Comparison of ENCODE assay signal across 16 cellular contexts in the genomic region with DNA sequence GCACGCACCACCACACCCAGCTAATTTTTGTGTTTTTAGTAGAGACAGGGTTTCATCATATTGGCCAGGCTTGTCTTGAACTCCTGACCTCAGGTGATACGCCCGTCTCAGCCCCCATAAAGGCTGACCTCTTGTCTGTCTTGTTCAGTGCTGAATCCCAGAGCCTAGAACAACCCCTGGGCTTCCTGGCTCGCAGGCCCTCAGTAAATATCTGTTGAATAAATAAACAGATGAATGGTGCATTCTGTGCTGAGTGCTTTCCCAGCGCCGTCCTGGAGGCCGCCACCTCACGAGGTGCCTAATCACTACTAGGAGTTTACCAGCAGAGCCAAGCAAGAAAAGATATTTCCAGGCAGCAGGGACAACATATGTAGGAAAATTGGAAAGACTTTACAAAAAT.
"Had no signal": no experiment of that assay in that cellular context is flagged by ENCODE, and none has a peak within 500 bp of the region (broad histone marks: within the 10 kb centered on the region; RNA-seq: fewer than 3 reads in every experiment).

No MANE protein-coding gene starts in this region.

- H3K27ac ChIP-seq: body of pancreas, colonic mucosa, left ventricle myocardium inferior, right atrium auricular region had no signal

- DNase-seq: activated CD4-positive, alpha-beta T cell treated with anti-CD3 and anti-CD28 coated beads for 4 hours; activated CD8-positive, alpha-beta T cell treated with anti-CD3 and anti-CD28 coated beads for 36 hours; activated effector memory CD4-positive, alpha-beta T cell treated with Interleukin-2 at 50 U/mL for 16 hours; activated T-cell treated with anti-CD3 and anti-CD28 coated beads, Interleukin-2, amount 50 U/mL, for 4 hours; amygdala; body of pancreas; caudate nucleus; colonic mucosa; hippocampal formation; kidney; left ventricle myocardium inferior; occipital lobe; small intestine; T-helper 17 cell had no signal

- H3K4me3 ChIP-seq: body of pancreas, colonic mucosa, left ventricle myocardium inferior, right atrium auricular region had no signal

- H3K9me3 ChIP-seq: colonic mucosa, left ventricle myocardium inferior, right atrium auricular region had no signal

- H3K36me3 ChIP-seq: colonic mucosa, left ventricle myocardium inferior, right atrium auricular region had no signal

- ATAC-seq: activated CD8-positive, alpha-beta T cell treated with anti-CD3 and anti-CD28 coated beads for 36 hours; activated T-cell treated with anti-CD3 and anti-CD28 coated beads, Interleukin-2, amount 50 U/mL, for 4 hours; body of pancreas; esophagus mucosa; T-helper 17 cell had no signal

- H3K4me1 ChIP-seq: body of pancreas, colonic mucosa had no signal

- H3K27me3 ChIP-seq: body of pancreas, colonic mucosa, right atrium auricular region had no signal
